Comparison of ENCODE assay signal across 39 cellular contexts in genomic region chr9:105625088-105625487, GRCh38. TPM values are rescaled to one million over a fixed set of nuclear protein-coding genes. Genes with fewer than 3 reads are reported as not detected.
"Had no signal": no experiment of that assay in that cellular context is flagged by ENCODE, and none has a peak within 500 bp of the region (broad histone marks: within the 10 kb centered on the region; RNA-seq: fewer than 3 reads in every experiment).

No MANE protein-coding gene starts in this region.

- H3K4me3 ChIP-seq: MG63 had no signal

- DNase-seq: Karpas-422, Kasumi-1, MG63, MM.1S, MV-4-11, NCI-H1048, NCI-H1092, NCI-H1092 treated with DMSO at 0.1 percent for 48 hours, NCI-H1105, NCI-H1105 treated with DMSO at 0.1 percent for 48 hours, NCI-H1417, NCI-H1417 treated with DMSO at 0.1 percent for 48 hours, NCI-H1436, NCI-H1436 treated with DMSO at 0.1 percent for 48 hours, NCI-H146, NCI-H1694, NCI-H1694 treated with DMSO at 0.1 percent for 48 hours, NCI-H187, NCI-H187 treated with DMSO at 0.1 percent for 48 hours, NCI-H1930, NCI-H2029, NCI-H2029 treated with DMSO at 0.1 percent for 48 hours, NCI-H2081, NCI-H2081 treated with DMSO at 0.1 percent for 48 hours, NCI-H2107, NCI-H2171, NCI-H2171 treated with DMSO at 0.1 percent for 48 hours, NCI-H2227 treated with DMSO at 0.1 percent for 48 hours, NCI-H226, NCI-H345, NCI-H446, NCI-H446 treated with DMSO at 0.1 percent for 48 hours, NCI-H510A, NCI-H510A treated with DMSO at 0.1 percent for 48 hours, NCI-H524 had no signal

- H3K27me3 ChIP-seq: MG63 had no signal

- H3K9me3 ChIP-seq: MG63 had no signal

RNA-seq across cellular contexts. Expression of gene TAL2, which starts 37.2 kb away (rescaled TPM):
- total RNA-seq: LHCN-M2, M059J, MCF 10A, NCI-H460 had no signal
